25 cellular contexts compared by ENCODE assay signal in genomic region chr5:116660929-116661328, GRCh38.
"Had no signal": no experiment of that assay in that cellular context is flagged by ENCODE, and none has a peak within 500 bp of the region (broad histone marks: within the 10 kb centered on the region; RNA-seq: fewer than 3 reads in every experiment).

No MANE protein-coding gene starts in this region.

- H3K9me3 ChIP-seq: colonic mucosa, gastrocnemius medialis had no signal

- H3K27me3 ChIP-seq: colonic mucosa, esophagus squamous epithelium, gastrocnemius medialis, left lung had no signal

- H3K4me3 ChIP-seq: colonic mucosa, esophagus squamous epithelium, gastrocnemius medialis, heart right ventricle, left lung, lower lobe of right lung, mucosa of descending colon had no signal

- H3K4me1 ChIP-seq: colonic mucosa, esophagus squamous epithelium, gastrocnemius medialis, left lung, lower lobe of right lung had no signal

- ATAC-seq: esophagus mucosa, gastrocnemius medialis, heart right ventricle, left cardiac atrium, left lung, left ventricle myocardium superior, lower lobe of right lung, mucosa of descending colon had no signal

- H3K27ac Mint-ChIP-seq: dendritic cell treated with granulocyte-macrophage colony-stimulating factor and Interleukin-4, amounts not matched to agents 40 ng/mL and 50 ng/mL, for 4 days; mesothelial cell of epicardium had no signal

- DNase-seq: colonic mucosa; cortex of kidney; effector memory CD4-positive, alpha-beta T cell; erythroblast; esophagus squamous epithelium; foreskin fibroblast; foreskin melanocyte; gastrocnemius medialis; glutamatergic neuron; head of caudate nucleus; heart right ventricle; hippocampal formation; left cardiac atrium; left lung; left ventricle myocardium superior; lower lobe of right lung; mesenchymal stem cell; mucosa of descending colon had no signal

- FAIRE-seq: endometrium, islet of Langerhans, keratinocyte had no signal

- H3K36me3 ChIP-seq: colonic mucosa, esophagus squamous epithelium, gastrocnemius medialis, heart right ventricle, left lung, lower lobe of right lung had no signal

- H3K27ac ChIP-seq: colonic mucosa, epithelial cell of prostate, esophagus squamous epithelium, gastrocnemius medialis, heart right ventricle, left lung, lower lobe of right lung had no signal

- H3K27me3 Mint-ChIP-seq: dendritic cell treated with granulocyte-macrophage colony-stimulating factor and Interleukin-4, amounts not matched to agents 40 ng/mL and 50 ng/mL, for 4 days had no signal

- H3K4me3 Mint-ChIP-seq: dendritic cell treated with granulocyte-macrophage colony-stimulating factor and Interleukin-4, amounts not matched to agents 40 ng/mL and 50 ng/mL, for 4 days; mesothelial cell of epicardium had no signal
